ENCODE assay signal across 9 cellular contexts in genomic region chr12:14950982-14951746, GRCh38. TPM values are rescaled to one million over a fixed set of nuclear protein-coding genes. Genes with fewer than 3 reads are reported as not detected.
A peak's percentile ranks its signal among the peaks of the same experiment; 100 is the strongest.
DNase-seq lines count a peak whose midpoint lies in the region; ATAC-seq, FAIRE-seq and TF ChIP-seq lines count a peak whose summit lies in the region.
"Had no signal": no experiment of that assay in that cellular context is flagged by ENCODE, and none has a peak within 500 bp of the region (broad histone marks: within the 10 kb centered on the region; RNA-seq: fewer than 3 reads in every experiment).

No MANE protein-coding gene starts in this region.

- H3K9me2 ChIP-seq in OCI-LY1 (ENCODE audit: low read depth, low read length): no peaks in the 10 kb centered on the region

- intact Hi-C loops in CD14-positive monocyte (cut with micrococcal nuclease): loop anchor here in 1 of 2 donors (5.0 to 10.0 kb wide), 3 partner anchors 41 to 754 kb away; partner anchors contain the start of gene PLBD1

- H3K27me3 Mint-ChIP-seq in CD14-positive monocyte (ENCODE audit: low read depth in 3 of 3): no peaks in the 10 kb centered on the region

- no peaks in the 10 kb centered on the region for H3K27me3 ChIP-seq in OCI-LY1 (ENCODE audit: insufficient read depth, low read length)

- H3K27ac ChIP-seq in OCI-LY1 (ENCODE audit: low read depth, low read length, poor library complexity, severe bottlenecking): peak overlapping the region; percentile 95
- peak overlapping the region; percentile 59 to 86 for H3K27ac ChIP-seq in coronary artery

- peaks cover 69% of the 10 kb centered on the region for H3K4me1 Mint-ChIP-seq in CD14-positive monocyte

- H3K36me3 Mint-ChIP-seq in CD14-positive monocyte: peaks cover 54 to 70% of the 10 kb centered on the region in 2 donors

- peak overlapping the region; percentile 17 for H3K4me3 ChIP-seq in OCI-LY1 (ENCODE audit: low read depth, low read length, poor library complexity, severe bottlenecking)
- H3K4me3 ChIP-seq in coronary artery: no peak overlapping the region

- no peak for FAIRE-seq in D721Med (lab: Jason Lieb, UNC)

- H3K9me3 Mint-ChIP-seq in CD14-positive monocyte: peaks cover 0 to under 1% (median 0%) of the 10 kb centered on the region in 7 donors

- H3K36me3 ChIP-seq in OCI-LY1 (ENCODE audit: insufficient read depth, low read length): peaks cover 72% of the 10 kb centered on the region

- DNase-seq in CD14-positive monocyte (ENCODE audit: low spot score) (no peak), coronary artery (ENCODE audit: low spot score) (no peak), mucosa of gallbladder (ENCODE audit: low spot score) (peak; percentile 53), C1 segment of cervical spinal cord (lab: John Stamatoyannopoulos, UW) (no peak), ureter (ENCODE audit: low spot score) (no peak), D721Med (ENCODE audit: insufficient read length, low spot score) (no peak)

- no peak for TF ChIP-seq CTCF in CD14-positive monocyte (IDR thresholded peaks at IDR 0.05)
- no peak for TF ChIP-seq CTCF in OCI-LY1 (IDR thresholded peaks at IDR 0.05; ENCODE audit: low read length)
- no peak for TF ChIP-seq CTCF in coronary artery (IDR thresholded peaks at IDR 0.05)
- TF ChIP-seq CTCF in D721Med (IDR thresholded peaks at IDR 0.05; ENCODE audit: insufficient read depth, missing control alignments): no peak

- no peak overlapping the region for H3K4me3 Mint-ChIP-seq in CD14-positive monocyte

- H3K4me1 ChIP-seq in OCI-LY1 (ENCODE audit: insufficient read depth, low read length, severe bottlenecking): peaks cover 86% of the 10 kb centered on the region

- H3K4me2 ChIP-seq in OCI-LY1 (ENCODE audit: low read length): peak overlapping the region; percentile 64; the same call in 1 of the 2 replicates

- H3K79me2 ChIP-seq in OCI-LY1 (ENCODE audit: insufficient read depth, low read length): peaks cover 62% of the 10 kb centered on the region

- H3K9me3 ChIP-seq in OCI-LY1 (ENCODE audit: low read length): no peaks in the 10 kb centered on the region

- H3K27ac Mint-ChIP-seq in CD14-positive monocyte: peak overlapping the region; percentile 90 to 99 (median 96)

- no peak for ATAC-seq in HG03139 (IDR thresholded peaks at IDR 0.05; ENCODE audit: unreplicated experiment)

- H2AFZ ChIP-seq in OCI-LY1 (ENCODE audit: low read length): no peak overlapping the region

- H3K9ac ChIP-seq in OCI-LY1 (ENCODE audit: low read length): peak overlapping the region; percentile 5; the same call in 1 of the 2 replicates

- H3F3A ChIP-seq in OCI-LY1 (ENCODE audit: insufficient read depth, low read length): 0 out of 2 replicates have a peak, but pooled peaks cover 3% of the 10 kb centered on the region

- 0 out of 2 replicates have a peak, but pooled peaks cover 2% of the 10 kb centered on the region for H4K20me1 ChIP-seq in OCI-LY1 (ENCODE audit: insufficient read depth, low read length)

RNA-seq across cellular contexts. Expression of gene ARHGDIB, which starts 10.2 kb away (rescaled TPM):
- polyA plus RNA-seq in CD14-positive monocyte: 1,000 to 10,000 TPM; 1,854 to 2,228 TPM
- total RNA-seq in mucosa of gallbladder (86.1 TPM), ureter (264 TPM)

RNA-seq across cellular contexts. Expression of gene ERP27, which starts 12.8 kb away (rescaled TPM):
- polyA plus RNA-seq in CD14-positive monocyte: 1 to 10 TPM; 2.5 TPM
- total RNA-seq in mucosa of gallbladder (0.49 TPM), ureter (122 TPM)

RNA-seq across cellular contexts. Expression of gene PDE6H, which starts 21.7 kb away (rescaled TPM):
- polyA plus RNA-seq in CD14-positive monocyte: under 1 TPM in 1 of 2 donors, not detected in 1; 0.33 TPM
- total RNA-seq in mucosa of gallbladder: not detected
- total RNA-seq in ureter: not detected
- total RNA-seq: dermis microvascular lymphatic vessel endothelial cell had no signal

Comparison
In these comparisons a context has a peak if more than half of its experiments do, and no peak if none do; other contexts are left out.
1. RNA of gene ERP27, which starts 12.8 kb away (total RNA-seq): 122 TPM in ureter (single experiment); 0.49 TPM in mucosa of gallbladder (single experiment); every median in the first group is over 10 times any median in the second.